31 cellular contexts compared by ENCODE assay signal in the genomic region with DNA sequence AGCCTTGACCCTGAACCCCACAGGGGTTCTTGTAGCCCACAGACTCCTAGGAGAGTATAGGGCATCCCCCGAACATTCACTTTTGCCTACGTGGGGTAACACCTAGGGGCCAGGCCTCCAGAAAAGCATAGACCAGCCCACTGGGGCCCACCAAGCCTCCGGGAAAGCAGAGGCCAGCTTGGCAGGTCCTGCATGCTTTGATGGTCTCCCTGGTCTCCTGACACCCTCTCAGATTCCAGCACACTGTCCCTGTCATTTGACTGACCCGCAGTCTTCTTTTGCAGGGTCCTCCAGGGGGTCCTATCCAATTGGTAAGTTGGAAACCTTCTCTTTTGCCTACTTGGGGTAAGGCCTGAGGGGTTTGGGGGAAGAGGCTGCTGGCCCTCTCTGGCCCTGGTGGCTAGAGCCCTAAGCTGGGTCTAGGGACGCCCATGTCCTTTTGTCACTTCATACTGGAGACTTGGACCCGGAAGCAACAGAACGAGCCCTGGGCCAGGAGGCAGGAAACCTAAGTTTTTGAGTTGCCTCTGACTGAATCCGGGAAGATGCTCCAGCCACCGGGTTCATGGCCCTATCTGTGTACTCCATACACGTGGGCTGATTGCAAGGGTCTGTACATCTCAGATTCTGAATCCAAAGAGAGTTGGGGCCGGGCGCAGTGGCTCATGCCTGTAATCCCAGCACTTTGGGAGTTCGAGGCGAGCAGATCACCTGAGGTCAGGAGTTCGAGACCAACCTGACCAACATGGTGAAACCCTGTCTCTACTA. TPM values are rescaled to one million over a fixed set of nuclear protein-coding genes. Genes with fewer than 3 reads are reported as not detected.
DNase-seq lines count a peak whose midpoint lies in the region; ATAC-seq lines count a peak whose summit lies in the region.
"Had no signal": no experiment of that assay in that cellular context is flagged by ENCODE, and none has a peak within 500 bp of the region (broad histone marks: within the 10 kb centered on the region; RNA-seq: fewer than 3 reads in every experiment).

No MANE protein-coding gene starts in this region.

- H3K36me3 Mint-ChIP-seq in activated T-helper 17 cell treated with anti-CD3 and anti-CD28 coated beads, Interleukin-2, amount 50 U/mL, for 72 hours (ENCODE audit: low read depth) = no peaks in the 10 kb centered on the region
- H3K36me3 Mint-ChIP-seq: activated naive CD8-positive, alpha-beta T cell treated with anti-CD3 and anti-CD28 coated beads, Interleukin-2, amount 10 ng/mL, durations not matched to agents 7 days and 5 days; CD8-positive, alpha-beta T cell; naive thymus-derived CD4-positive, alpha-beta T cell; stimulated activated memory B cell treated with anti-CD40 and anti-IgM and Interleukin-4, amounts not matched to agents 10 μg/mL and 1 μg/mL and 100 μg/mL, for 72 hours; T-cell had no signal

- no peak overlapping the region for H3K27ac Mint-ChIP-seq in activated T-helper 17 cell treated with anti-CD3 and anti-CD28 coated beads, Interleukin-2, amount 50 U/mL, for 72 hours
- H3K27ac Mint-ChIP-seq: activated naive CD8-positive, alpha-beta T cell treated with anti-CD3 and anti-CD28 coated beads, Interleukin-2, amount 10 ng/mL, durations not matched to agents 7 days and 5 days; B cell; CD8-positive, alpha-beta T cell; HFFc6; mesothelial cell of epicardium; naive thymus-derived CD4-positive, alpha-beta T cell; stimulated activated memory B cell treated with anti-CD40 and anti-IgM and Interleukin-4, amounts not matched to agents 10 μg/mL and 1 μg/mL and 100 μg/mL, for 72 hours; T-cell had no signal

- no peak overlapping the region for H3K4me3 Mint-ChIP-seq in activated T-helper 17 cell treated with anti-CD3 and anti-CD28 coated beads, Interleukin-2, amount 50 U/mL, for 72 hours
- H3K4me3 Mint-ChIP-seq: activated naive CD8-positive, alpha-beta T cell treated with anti-CD3 and anti-CD28 coated beads, Interleukin-2, amount 10 ng/mL, durations not matched to agents 7 days and 5 days; B cell; CD8-positive, alpha-beta T cell; HFFc6; mesothelial cell of epicardium; naive thymus-derived CD4-positive, alpha-beta T cell; stimulated activated memory B cell treated with anti-CD40 and anti-IgM and Interleukin-4, amounts not matched to agents 10 μg/mL and 1 μg/mL and 100 μg/mL, for 72 hours; T-cell had no signal

- H3K4me1 Mint-ChIP-seq in activated T-helper 17 cell treated with anti-CD3 and anti-CD28 coated beads, Interleukin-2, amount 50 U/mL, for 72 hours = no peaks in the 10 kb centered on the region

- no peak for ATAC-seq in Right ventricle myocardium superior (ENCODE audit: poor library complexity)
- no peak for ATAC-seq in Right ventricle myocardium inferior
- no peak for ATAC-seq in sciatic nerve
- no peak for ATAC-seq in activated T-helper 17 cell treated with anti-CD3 and anti-CD28 coated beads, Interleukin-2, amount 50 U/mL, for 72 hours (replicated peaks)
- ATAC-seq in HG03354 (IDR thresholded peaks at IDR 0.05; ENCODE audit: poor library complexity, severe bottlenecking, unreplicated experiment) = no peak
- ATAC-seq in GM18519 (IDR thresholded peaks at IDR 0.05; ENCODE audit: low FRiP score, unreplicated experiment) = no peak
- ATAC-seq: A549; CD8-positive, alpha-beta T cell; esophagus mucosa; K562; naive thymus-derived CD4-positive, alpha-beta T cell; stimulated activated memory B cell treated with anti-CD40 and anti-IgM and Interleukin-4, amounts not matched to agents 10 μg/mL and 1 μg/mL and 100 μg/mL, for 72 hours; T-cell had no signal

- DNase-seq in Right ventricle myocardium superior = peak; percentile 32
- no peak for DNase-seq in Right ventricle myocardium inferior (ENCODE audit: missing footprints)
- DNase-seq in ecto neural progenitor cell (ENCODE audit: low spot score) = peak; percentile 29
- DNase-seq in sciatic nerve (ENCODE audit: low spot score) = peak; percentile 40
- peak; percentile 29 for DNase-seq in ureter (ENCODE audit: low spot score)
- DNase-seq: activated CD4-positive, alpha-beta T cell treated with anti-CD3 and anti-CD28 coated beads for 48 hours; activated naive CD8-positive, alpha-beta T cell treated with anti-CD3 and anti-CD28 coated beads, Interleukin-2, amount 10 ng/mL, durations not matched to agents 7 days and 5 days; dermis blood vessel endothelial cell; GOT3; HFFc6; NCI-H1092 treated with DMSO at 0.1 percent for 48 hours; NCI-H187; NCI-H2171 treated with DMSO at 0.1 percent for 48 hours; NCI-H510A treated with DMSO at 0.1 percent for 48 hours; occipital lobe; RPMI8226; substantia nigra had no signal

- no peaks in the 10 kb centered on the region for H3K9me3 Mint-ChIP-seq in activated T-helper 17 cell treated with anti-CD3 and anti-CD28 coated beads, Interleukin-2, amount 50 U/mL, for 72 hours
- H3K9me3 Mint-ChIP-seq: activated naive CD8-positive, alpha-beta T cell treated with anti-CD3 and anti-CD28 coated beads, Interleukin-2, amount 10 ng/mL, durations not matched to agents 7 days and 5 days; CD8-positive, alpha-beta T cell; HFFc6; mesothelial cell of epicardium; T-cell had no signal

- intact Hi-C loops in Right ventricle myocardium superior (cut with DNase I) = no loop called here
- intact Hi-C loops in Right ventricle myocardium inferior (cut with DNase I) = no loop called here
- intact Hi-C loops in sciatic nerve (cut with DNase I) = no loop called here

- H3K27me3 Mint-ChIP-seq in activated T-helper 17 cell treated with anti-CD3 and anti-CD28 coated beads, Interleukin-2, amount 50 U/mL, for 72 hours = no peaks in the 10 kb centered on the region

RNA-seq across cellular contexts. Expression of a gene that starts 20.9 kb away (rescaled TPM):
- total RNA-seq in Right ventricle myocardium superior (1.2 TPM), Right ventricle myocardium inferior (0.51 TPM), sciatic nerve (0.76 TPM), ureter (3.3 TPM)
- total RNA-seq in activated T-helper 17 cell treated with anti-CD3 and anti-CD28 coated beads, Interleukin-2, amount 50 U/mL, for 72 hours = not detected
- total RNA-seq: activated naive CD8-positive, alpha-beta T cell treated with anti-CD3 and anti-CD28 coated beads, Interleukin-2, amount 10 ng/mL, durations not matched to agents 7 days and 5 days; B cell; cardiac muscle cell; CD8-positive, alpha-beta T cell; dermis blood vessel endothelial cell; fibroblast of villous mesenchyme; HFFc6; mesothelial cell of epicardium; occipital lobe had no signal

RNA-seq across cellular contexts. Expression of a gene that starts 27.7 kb away (rescaled TPM):
- total RNA-seq in Right ventricle myocardium superior = not detected
- total RNA-seq in Right ventricle myocardium inferior = not detected
- not detected for total RNA-seq in sciatic nerve
- not detected for total RNA-seq in ureter
- total RNA-seq in activated T-helper 17 cell treated with anti-CD3 and anti-CD28 coated beads, Interleukin-2, amount 50 U/mL, for 72 hours = not detected
- total RNA-seq: activated naive CD8-positive, alpha-beta T cell treated with anti-CD3 and anti-CD28 coated beads, Interleukin-2, amount 10 ng/mL, durations not matched to agents 7 days and 5 days; B cell; cardiac muscle cell; CD8-positive, alpha-beta T cell; dermis blood vessel endothelial cell; fibroblast of villous mesenchyme; HFFc6; mesothelial cell of epicardium; naive thymus-derived CD4-positive, alpha-beta T cell; occipital lobe had no signal
